25 cellular contexts compared by ENCODE assay signal in the genomic region with DNA sequence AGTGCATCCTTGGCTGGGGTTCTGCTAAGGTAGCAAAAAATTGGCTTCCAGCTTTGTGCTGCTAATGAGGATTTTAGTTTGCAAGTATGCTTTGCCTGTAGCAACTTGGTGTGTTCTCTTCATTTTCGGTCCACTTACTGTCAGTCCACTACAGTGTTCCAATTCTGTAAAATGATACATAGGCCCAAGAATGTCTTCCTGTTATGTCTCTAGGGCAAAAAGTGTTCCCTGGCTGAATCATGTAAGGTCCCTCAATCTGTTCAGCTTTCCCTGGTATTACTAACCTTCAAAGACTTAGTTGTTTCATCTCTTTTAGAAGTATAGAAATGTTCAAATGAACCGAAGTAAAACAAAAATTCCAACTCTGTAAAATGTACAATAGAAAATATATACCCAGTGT.
A peak's percentile ranks its signal among the peaks of the same experiment; 100 is the strongest.
DNase-seq lines count a peak whose midpoint lies in the region; ATAC-seq and TF ChIP-seq lines count a peak whose summit lies in the region.
"Had no signal": no experiment of that assay in that cellular context is flagged by ENCODE, and none has a peak within 500 bp of the region (broad histone marks: within the 10 kb centered on the region; RNA-seq: fewer than 3 reads in every experiment).

No MANE protein-coding gene starts in this region.

- no peak overlapping the region for H4K91ac ChIP-seq in mesenchymal stem cell (ENCODE audit: low read length)

- H3K9me3 ChIP-seq in mammary epithelial cell (replicated peaks; ENCODE audit: insufficient read depth, low read length), result no peaks in the 10 kb centered on the region
- no peaks in the 10 kb centered on the region for H3K9me3 ChIP-seq in breast epithelium
- no peaks in the 10 kb centered on the region for H3K9me3 ChIP-seq in mesenchymal stem cell (ENCODE audit: control insufficient read depth, low read length)
- H3K9me3 ChIP-seq: HAP-1, SK-N-SH had no signal

- H3K4ac ChIP-seq in mesenchymal stem cell (ENCODE audit: low read depth in 1 of 2, low read length in 2 of 2), result no peak overlapping the region

- no peaks in the 10 kb centered on the region for H4K20me1 ChIP-seq in mammary epithelial cell (ENCODE audit: insufficient read depth, low read length)

- H3K36me3 ChIP-seq in mammary epithelial cell (ENCODE audit: insufficient read depth, low read length) (no peaks in the 10 kb centered on the region), breast epithelium (no peaks in the 10 kb centered on the region), mesenchymal stem cell (ENCODE audit: control insufficient read depth in 1 of 2, insufficient read depth in 2 of 2, low read depth in 1 of 2, low read length in 2 of 2) (no peaks in the 10 kb centered on the region)
- H3K36me3 ChIP-seq: HAP-1 had no signal

- no peaks in the 10 kb centered on the region for H3K79me1 ChIP-seq in mesenchymal stem cell (replicated peaks; ENCODE audit: low read length, poor library complexity, severe bottlenecking)

- TF ChIP-seq POLR2A in breast epithelium (IDR thresholded peaks at IDR 0.05), result no peak

- TF ChIP-seq CTCF in mammary epithelial cell (conservative IDR thresholded peaks at IDR 0.05 in 1 of 2, IDR thresholded peaks at IDR 0.05 in 1 of 2; ENCODE audit: extremely low read depth in 1 of 2, insufficient read depth in 1 of 2, low read depth in 1 of 2, low read length in 2 of 2) (no peak), breast epithelium (IDR thresholded peaks at IDR 0.05) (no peak), choroid plexus epithelial cell (conservative IDR thresholded peaks at IDR 0.05; ENCODE audit: low read depth, low read length) (no peak), coronary artery (IDR thresholded peaks at IDR 0.05) (no peak)

- H2AFZ ChIP-seq in mammary epithelial cell (ENCODE audit: low read depth, low read length), result peak overlapping the region; percentile 26
- H2AFZ ChIP-seq in mesenchymal stem cell (ENCODE audit: low read depth, low read length), result no peak overlapping the region
- H2AFZ ChIP-seq: GM23338, PC-9 had no signal

- intact Hi-C loops in mammary epithelial cell (cut with micrococcal nuclease), result no loop called here
- intact Hi-C loops in breast epithelium (cut with DNase I; ENCODE audit: low total_unique reads), result no loop called here

- no TSS peak for BruUV-seq in mammary epithelial cell (replicated peaks; lab: Mats Ljungman, UMichigan)

- in situ Hi-C loops in mammary epithelial cell (cut with MboI; ENCODE audit: low sequenced_read_pairs in 2 of 2), result no loop called here

- no peak overlapping the region for H3K4me2 ChIP-seq in mammary epithelial cell (ENCODE audit: insufficient read depth, low read depth, low read length)
- no peak overlapping the region for H3K4me2 ChIP-seq in mesenchymal stem cell (ENCODE audit: low read length, poor library complexity, severe bottlenecking)
- H3K4me2 ChIP-seq: GM23338, PC-9, SK-N-SH had no signal

- WGBS in mammary epithelial cell (ENCODE audit: low coverage, missing lambda C conversion rate), result 23% methylated on average over 2 of the region's 2 CpGs
- WGBS in mesenchymal stem cell, result no CpG with 5 or more reads among the region's 2 CpGs

- no peak overlapping the region for H3K18ac ChIP-seq in mesenchymal stem cell (ENCODE audit: low read depth in 1 of 2, low read length in 2 of 2)

- no peaks in the 10 kb centered on the region for H3K79me2 ChIP-seq in mammary epithelial cell (ENCODE audit: insufficient read depth, low read length)

- no peak for ATAC-seq in HG02938 (IDR thresholded peaks at IDR 0.05; ENCODE audit: unreplicated experiment)
- ATAC-seq: CD8-positive, alpha-beta T cell; GM23338 had no signal

- H2BK5ac ChIP-seq in mesenchymal stem cell (ENCODE audit: low read depth, low read length, poor library complexity, severe bottlenecking), result no peak overlapping the region

- H3K27me3 ChIP-seq in mammary epithelial cell (ENCODE audit: insufficient read depth, low read length) (no peaks in the 10 kb centered on the region), breast epithelium (no peaks in the 10 kb centered on the region), mesenchymal stem cell (ENCODE audit: control insufficient read depth in 1 of 2, insufficient read depth in 1 of 2, low read length in 2 of 2) (no peaks in the 10 kb centered on the region)

- no peak overlapping the region for H3K14ac ChIP-seq in mesenchymal stem cell (ENCODE audit: low read length in 2 of 2)

- H2BK120ac ChIP-seq in mesenchymal stem cell (ENCODE audit: low read depth, low read length), result no peak overlapping the region

- H3K4me3 ChIP-seq in mammary epithelial cell (replicated peaks in 1 of 3; ENCODE audit: insufficient read depth in 1 of 3, low read depth in 2 of 3, low read length in 3 of 3) (no peak overlapping the region), breast epithelium (no peak overlapping the region), choroid plexus epithelial cell (ENCODE audit: low read depth, low read length) (no peak overlapping the region), mesenchymal stem cell (ENCODE audit: insufficient read depth in 1 of 2, low read depth in 1 of 2, low read length in 2 of 2) (no peak overlapping the region), coronary artery (no peak overlapping the region)
- H3K4me3 ChIP-seq: GM23338, HAP-1, PC-9 had no signal

- no peak overlapping the region for H4K8ac ChIP-seq in mesenchymal stem cell (ENCODE audit: low read length)

- dilution Hi-C loops in mammary epithelial cell (cut with HindIII; ENCODE audit: low sequenced_read_pairs), result no loop called here

- H3K23ac ChIP-seq in mesenchymal stem cell (ENCODE audit: low read length in 2 of 2), result no peak overlapping the region

- no peak overlapping the region for H2BK12ac ChIP-seq in mesenchymal stem cell (ENCODE audit: low read length in 2 of 2)

- CTCF ChIA-PET in mammary epithelial cell (lab: Charles Lee; ENCODE audit: low non-redundant PET), result no interaction called here

- H2BK15ac ChIP-seq in mesenchymal stem cell (ENCODE audit: low read depth, poor library complexity, severe bottlenecking), result no peak overlapping the region

- H2AK5ac ChIP-seq in mesenchymal stem cell (ENCODE audit: low read length, severe bottlenecking), result no peak overlapping the region

- H3K4me1 ChIP-seq in mammary epithelial cell (ENCODE audit: insufficient read depth, low read length) (no peaks in the 10 kb centered on the region), breast epithelium (no peaks in the 10 kb centered on the region), mesenchymal stem cell (ENCODE audit: control insufficient read depth, insufficient read depth, low read depth, low read length) (peaks cover 3% of the 10 kb centered on the region)

- no peak for DNase-seq in mammary epithelial cell
- DNase-seq in breast epithelium (ENCODE audit: low spot score in 2 of 2), result no peak
- DNase-seq in choroid plexus epithelial cell (ENCODE audit: low read depth), result peak; percentile 52
- no peak for DNase-seq in mesenchymal stem cell
- DNase-seq in coronary artery (ENCODE audit: low spot score), result no peak
- no peak for DNase-seq in NCI-H1694 (lab: John Stamatoyannopoulos, UW)
- DNase-seq in NCI-H1436 (lab: John Stamatoyannopoulos, UW), result no peak
- DNase-seq: ACHN; AML-193; C1 segment of cervical spinal cord; CD8-positive, alpha-beta T cell; DND-41; KG1; NCI-H1105; NCI-H2081; NCI-H2171 treated with DMSO at 0.1 percent for 48 hours; NCI-H524 treated with DMSO at 0.1 percent for 48 hours; PC-9; SIG-M5; SK-N-SH had no signal

- H3K27ac ChIP-seq in mammary epithelial cell (ENCODE audit: insufficient read depth, low read depth, low read length) (no peak overlapping the region), breast epithelium (no peak overlapping the region), mesenchymal stem cell (ENCODE audit: low read length, poor library complexity, severe bottlenecking) (peak overlapping the region; percentile 88), coronary artery (no peak overlapping the region)
- H3K27ac ChIP-seq: 22Rv1, PC-9, RWPE1 had no signal

- no peak overlapping the region for H3K9ac ChIP-seq in mammary epithelial cell (ENCODE audit: insufficient read depth, low read length)
- no peak overlapping the region for H3K9ac ChIP-seq in mesenchymal stem cell (ENCODE audit: low read length)
- H3K9ac ChIP-seq: SK-N-SH had no signal
